28 cellular contexts compared by ENCODE assay signal in genomic region chr9:2729003-2729402, GRCh38. TPM values are rescaled to one million over a fixed set of nuclear protein-coding genes. Genes with fewer than 3 reads are reported as not detected.
DNase-seq lines count a peak whose midpoint lies in the region; ATAC-seq, FAIRE-seq and TF ChIP-seq lines count a peak whose summit lies in the region.
"Had no signal": no experiment of that assay in that cellular context is flagged by ENCODE, and none has a peak within 500 bp of the region (broad histone marks: within the 10 kb centered on the region; RNA-seq: fewer than 3 reads in every experiment).

No MANE protein-coding gene starts in this region.

- TF ChIP-seq CTCF in A549 (IDR thresholded peaks at IDR 0.05) (no peak), HEK293 (tag by site-specific recombination; IDR thresholded peaks at IDR 0.05) (no peak), WTC11 (IDR thresholded peaks at IDR 0.05) (no peak), fibroblast of mammary gland (conservative IDR thresholded peaks at IDR 0.05; ENCODE audit: control insufficient read depth, insufficient read depth, low read depth, low read length) (no peak), omental fat pad (IDR thresholded peaks at IDR 0.05) (no peak)

- H3K4me2 ChIP-seq in A549, result no peak overlapping the region

- peak; percentile 27 to 31; a peak in 2 of 6 replicates for ATAC-seq in A549
- peak; percentile 38; the same call in 1 of the 2 replicates for ATAC-seq in WTC11
- ATAC-seq in omental fat pad (ENCODE audit: low FRiP score), result no peak
- ATAC-seq: activated CD4-positive, CD25-positive, alpha-beta regulatory T cell treated with anti-CD3 and anti-CD28 coated beads, Interleukin-2, amount 50 U/mL, for 24 hours; activated T-cell treated with anti-CD3 and anti-CD28 coated beads, Interleukin-2, amount 50 U/mL, for 72 hours had no signal

- no peak for TF ChIP-seq EP300 in A549 (IDR thresholded peaks at IDR 0.05)

- H3K9me3 Mint-ChIP-seq in WTC11, result no peaks in the 10 kb centered on the region
- H3K9me3 Mint-ChIP-seq: activated naive CD4-positive, alpha-beta T cell treated with anti-CD3 and anti-CD28 coated beads, Interleukin-2, amount 50 U/mL, for 24 hours; activated T-cell treated with anti-CD3 and anti-CD28 coated beads, Interleukin-2, amount 50 U/mL, for 72 hours; CD14-positive monocyte; stimulated activated naive B cell treated with anti-CD40 and anti-IgM and Interleukin-4, amounts not matched to agents 10 μg/mL and 1 μg/mL and 100 μg/mL, for 72 hours had no signal

- H3K4me3 ChIP-seq in A549 (no peak overlapping the region), HEK293 (ENCODE audit: low read depth, low read length) (no peak overlapping the region), fibroblast of mammary gland (ENCODE audit: control insufficient read depth, low read depth, low read length) (no peak overlapping the region)
- H3K4me3 ChIP-seq: dorsolateral prefrontal cortex, sigmoid colon, SK-N-MC, thoracic aorta had no signal

- no peaks in the 10 kb centered on the region for H3K36me3 Mint-ChIP-seq in WTC11
- H3K36me3 Mint-ChIP-seq: activated naive CD4-positive, alpha-beta T cell treated with anti-CD3 and anti-CD28 coated beads, Interleukin-2, amount 50 U/mL, for 24 hours; CD14-positive monocyte had no signal

- no peak for FAIRE-seq in A549 (lab: Jason Lieb, UNC)
- FAIRE-seq: RCC 7860 had no signal

- H3K4me1 ChIP-seq in A549 (peaks cover 31% of the 10 kb centered on the region), HEK293 (ENCODE audit: control insufficient read depth, insufficient read depth, low read length) (peaks cover 4% of the 10 kb centered on the region; the same call in 1 of the 2 replicates)

- H3K27me3 Mint-ChIP-seq in WTC11 (ENCODE audit: low read depth), result no peaks in the 10 kb centered on the region
- H3K27me3 Mint-ChIP-seq: activated naive CD4-positive, alpha-beta T cell treated with anti-CD3 and anti-CD28 coated beads, Interleukin-2, amount 50 U/mL, for 24 hours; stimulated activated naive B cell treated with anti-CD40 and anti-IgM and Interleukin-4, amounts not matched to agents 10 μg/mL and 1 μg/mL and 100 μg/mL, for 72 hours had no signal

- no peak overlapping the region for H3K4me3 Mint-ChIP-seq in WTC11
- H3K4me3 Mint-ChIP-seq: activated naive CD4-positive, alpha-beta T cell treated with anti-CD3 and anti-CD28 coated beads, Interleukin-2, amount 50 U/mL, for 24 hours; activated T-cell treated with anti-CD3 and anti-CD28 coated beads, Interleukin-2, amount 50 U/mL, for 72 hours; CD14-positive monocyte; stimulated activated naive B cell treated with anti-CD40 and anti-IgM and Interleukin-4, amounts not matched to agents 10 μg/mL and 1 μg/mL and 100 μg/mL, for 72 hours had no signal

- POLR2A ChIA-PET in A549 (lab: Yijun Ruan, JAX) (no interaction called here), HEK293 (lab: Yijun Ruan, JAX) (no interaction called here), WTC11 (lab: Charles Lee) (no interaction called here)

- TF ChIP-seq RAD21 in A549 (conservative IDR thresholded peaks at IDR 0.05 in 1 of 2, IDR thresholded peaks at IDR 0.05 in 1 of 2), result no peak

- no peaks in the 10 kb centered on the region for H3K36me3 ChIP-seq in HEK293 (ENCODE audit: control insufficient read depth in 2 of 2, insufficient read depth in 1 of 2, low read length in 2 of 2)
- H3K36me3 ChIP-seq: sigmoid colon, thoracic aorta had no signal

- H3K9me3 ChIP-seq in A549 (no peaks in the 10 kb centered on the region), HEK293 (ENCODE audit: control insufficient read depth, insufficient read depth, low read depth, low read length) (no peaks in the 10 kb centered on the region)
- H3K9me3 ChIP-seq: sigmoid colon, thoracic aorta had no signal

- WGBS in A549 (ENCODE audit: missing lambda C conversion rate), result 86% methylated on average over 5 of the region's 5 CpGs

- H3K27ac ChIP-seq in A549, result peak overlapping the region in 1 of 2 experiments; percentile 62; a peak in 3 of 6 replicates
- no peak overlapping the region for H3K27ac ChIP-seq in HEK293 (ENCODE audit: extremely low read depth, low read depth, low read length)
- H3K27ac ChIP-seq: dorsolateral prefrontal cortex, epithelial cell of prostate, SK-N-MC had no signal

- CTCF ChIA-PET in A549 (lab: Yijun Ruan, JAX) (interaction anchor here (0.8 to 3.7 kb wide), 15 partner anchors 8 to 597 kb away, joined by 3 to 20 read pairs (median 5); partner anchors contain the start of gene KCNV2), HEK293 (lab: Yijun Ruan, JAX) (interaction anchor here (0.5 to 2.2 kb wide), 18 partner anchors 9 to 606 kb away, joined by 3 to 14 read pairs (median 5); no protein-coding TSS in a partner anchor), WTC11 (lab: Charles Lee) (interaction anchor here (0.5 to 1.7 kb wide), 4 partner anchors 20 to 547 kb away, joined by 3 to 7 read pairs (median 4); no protein-coding TSS in a partner anchor)

- no peak for TF ChIP-seq POLR2A in A549 (IDR thresholded peaks at IDR 0.05; ENCODE audit: low read length)

- no peak for DNase-seq in A549 (ENCODE audit: low read depth in 1 of 2, low spot score in 1 of 2)
- no peak for DNase-seq in WTC11 (ENCODE audit: low spot score)
- DNase-seq in fibroblast of mammary gland (ENCODE audit: low read depth), result peak; percentile 50
- no peak for DNase-seq in NCI-H2029 (lab: John Stamatoyannopoulos, UW)
- no peak for DNase-seq in pons (ENCODE audit: low spot score)
- DNase-seq in omental fat pad (ENCODE audit: low spot score), result no peak
- no peak for DNase-seq in DMS153 treated with DMSO at 0.1 percent for 48 hours (lab: John Stamatoyannopoulos, UW; ENCODE audit: unreplicated experiment)
- DNase-seq: activated CD8-positive, alpha-beta memory T cell treated with anti-CD3 and anti-CD28 coated beads for 24 hours; activated T-cell treated with anti-CD3 and anti-CD28 coated beads, Interleukin-2, amount 50 U/mL, for 72 hours; DMS53; dorsolateral prefrontal cortex; glutamatergic neuron; MM.1S; NCI-H1694 treated with DMSO at 0.1 percent for 48 hours; occipital lobe; sigmoid colon; stimulated activated naive B cell treated with anti-CD40 and anti-IgM and Interleukin-4, amounts not matched to agents 10 μg/mL and 1 μg/mL and 100 μg/mL, for 72 hours; T1000 had no signal

- peaks cover 16% of the 10 kb centered on the region for H3K4me1 Mint-ChIP-seq in WTC11
- H3K4me1 Mint-ChIP-seq: activated naive CD4-positive, alpha-beta T cell treated with anti-CD3 and anti-CD28 coated beads, Interleukin-2, amount 50 U/mL, for 24 hours had no signal

- H3K27ac Mint-ChIP-seq in WTC11, result no peak overlapping the region; the same call in 1 of the 2 replicates
- H3K27ac Mint-ChIP-seq: activated naive CD4-positive, alpha-beta T cell treated with anti-CD3 and anti-CD28 coated beads, Interleukin-2, amount 50 U/mL, for 24 hours; activated T-cell treated with anti-CD3 and anti-CD28 coated beads, Interleukin-2, amount 50 U/mL, for 72 hours; CD14-positive monocyte; stimulated activated naive B cell treated with anti-CD40 and anti-IgM and Interleukin-4, amounts not matched to agents 10 μg/mL and 1 μg/mL and 100 μg/mL, for 72 hours had no signal

TF ChIP-seq in A549, 52 proteins besides CTCF, POLR2A, EP300 and RAD21 (continues in another document):
- no peak for TF ChIP-seq NR3C1 (IDR thresholded peaks at IDR 0.05)
- no peak for TF ChIP-seq CEBPB (IDR thresholded peaks at IDR 0.05)
- TF ChIP-seq POLR2AphosphoS2 (conservative IDR thresholded peaks at IDR 0.05; ENCODE audit: low read length), result no peak
- TF ChIP-seq RCOR1 (IDR thresholded peaks at IDR 0.05; ENCODE audit: low read depth, low read length), result no peak
- no peak for TF ChIP-seq ATOH8 (CRISPR knock-in tag; IDR thresholded peaks at IDR 0.05; ENCODE audit: low read depth)

TF ChIP-seq in HEK293, 187 proteins besides CTCF, POLR2A, EP300 and RAD21:
- TF ChIP-seq ZNF211 (tag by site-specific recombination; IDR thresholded peaks at IDR 0.05; ENCODE audit: low read depth) (no peak), WT1 (tag by site-specific recombination; IDR thresholded peaks at IDR 0.05) (peak; percentile 90)
TF ChIP-seq in HEK293: peak in this region for 1.

TF ChIP-seq in WTC11, 78 proteins besides CTCF, POLR2A, EP300 and RAD21:
- no peak for TF ChIP-seq ETV6 (CRISPR knock-in tag; IDR thresholded peaks at IDR 0.05)
- no peak for TF ChIP-seq GTF2I (CRISPR knock-in tag; conservative IDR thresholded peaks at IDR 0.05)
- no peak for TF ChIP-seq ATF1 (CRISPR knock-in tag; IDR thresholded peaks at IDR 0.05)
- no peak for TF ChIP-seq NR1H2 (CRISPR knock-in tag; IDR thresholded peaks at IDR 0.05)
- no peak for TF ChIP-seq FOXJ3 (CRISPR knock-in tag; IDR thresholded peaks at IDR 0.05; ENCODE audit: borderline replicate concordance)
- no peak for TF ChIP-seq NFYB (CRISPR knock-in tag; conservative IDR thresholded peaks at IDR 0.05; ENCODE audit: low read depth)
- TF ChIP-seq FOXK1 (CRISPR knock-in tag; IDR thresholded peaks at IDR 0.05), result no peak
- TF ChIP-seq NFATC4 (CRISPR knock-in tag; IDR thresholded peaks at IDR 0.05), result no peak

RNA-seq across cellular contexts. Expression of gene KCNV2, which starts 11.7 kb away (rescaled TPM):
- polyA plus RNA-seq in A549 (2011; rRNA removed) (not detected in 2 replicates), A549 (2017; fragmentation: RNase III; extraction: RNeasy Plus Mini Kit Qiagen cat#74134 plus additional on column Dnase treatment) (not detected in 3 replicates)
- not detected in 2 replicates for polyA plus RNA-seq in A549 (2012; cell fraction: cytosol; rRNA removed)
- polyA plus RNA-seq in A549 (2012; cell fraction: nucleus; rRNA removed), result not detected in 2 replicates
- not detected in 2 replicates for polyA minus RNA-seq in A549 (2011; rRNA and poly(A)+ RNA removed)
- total RNA-seq in WTC11 (2021) (not detected in 3 replicates), omental fat pad (not detected)
- total RNA-seq: activated T-cell treated with anti-CD3 and anti-CD28 coated beads, Interleukin-2, amount 50 U/mL, for 72 hours; cardiac septum; lower leg skin; occipital lobe; sigmoid colon; thoracic aorta had no signal
- polyA plus RNA-seq: CD14-positive monocyte, sigmoid colon had no signal
